In the genomic region with DNA sequence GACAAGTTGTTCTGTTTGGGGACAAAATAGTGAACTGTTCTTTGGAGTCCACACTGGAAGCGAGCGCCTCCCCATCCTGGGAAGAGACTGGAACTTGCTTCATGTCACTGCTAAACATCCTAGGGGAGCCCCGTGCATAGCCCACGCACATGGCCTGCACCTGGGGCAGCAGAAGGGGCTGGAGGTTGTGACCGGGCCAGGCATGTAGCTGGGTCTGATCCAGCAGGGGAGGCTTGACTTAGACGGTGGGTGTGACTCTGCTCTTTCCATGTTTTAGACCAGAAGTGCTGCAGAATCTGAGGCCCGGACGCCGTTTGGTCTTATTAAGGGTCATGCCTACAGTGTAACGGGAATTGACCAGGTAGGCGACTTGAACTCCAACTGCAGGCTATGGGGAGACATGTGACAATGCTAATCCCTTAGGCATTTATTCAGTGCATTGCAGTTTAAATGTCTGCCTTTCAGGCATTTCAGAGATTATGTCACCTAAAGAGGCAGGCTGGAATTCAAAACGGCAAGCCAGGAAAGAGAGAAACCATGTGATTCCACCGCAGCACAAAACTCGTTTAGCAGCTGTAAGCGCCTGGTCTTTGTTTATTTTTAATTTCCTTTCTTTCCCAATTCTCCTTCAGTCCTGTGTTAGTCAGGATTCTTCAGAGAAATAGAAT, we compare ENCODE assay signal across 19 cellular contexts. TPM values are rescaled to one million over a fixed set of nuclear protein-coding genes. Genes with fewer than 3 reads are reported as not detected.
A peak's percentile ranks its signal among the peaks of the same experiment; 100 is the strongest.
DNase-seq lines count a peak whose midpoint lies in the region; ATAC-seq and TF ChIP-seq lines count a peak whose summit lies in the region.
"Had no signal": no experiment of that assay in that cellular context is flagged by ENCODE, and none has a peak within 500 bp of the region (broad histone marks: within the 10 kb centered on the region; RNA-seq: fewer than 3 reads in every experiment).

No MANE protein-coding gene starts in this region.

- peak overlapping the region; percentile 26 for H3K4me2 ChIP-seq in parathyroid adenoma (ENCODE audit: low read length)

- H3K9ac ChIP-seq in parathyroid adenoma: no peak overlapping the region

- no peaks in the 10 kb centered on the region for H3K36me3 ChIP-seq in parathyroid adenoma (ENCODE audit: control insufficient read depth, insufficient read depth, low read length)
- H3K36me3 ChIP-seq: neutrophil had no signal

- H3K4me1 ChIP-seq in parathyroid adenoma: peaks cover 4% of the 10 kb centered on the region

- TF ChIP-seq CTCF in VCaP (conservative IDR thresholded peaks at IDR 0.05) (no peak), fibroblast of villous mesenchyme (IDR thresholded peaks at IDR 0.05; ENCODE audit: insufficient read depth, low read depth, low read length) (no peak), parathyroid adenoma (IDR thresholded peaks at IDR 0.05) (no peak)

- H3K27me3 ChIP-seq in parathyroid adenoma (ENCODE audit: control insufficient read depth, insufficient read depth, low read length): no peaks in the 10 kb centered on the region

- peak overlapping the region; percentile 73 for H2AFZ ChIP-seq in parathyroid adenoma

- H3K27ac ChIP-seq in VCaP (peak overlapping the region; percentile 61), parathyroid adenoma (peak overlapping the region; percentile 49)
- H3K27ac ChIP-seq: neutrophil had no signal

- H3K79me2 ChIP-seq in parathyroid adenoma: no peaks in the 10 kb centered on the region

- H3K4me3 ChIP-seq in fibroblast of villous mesenchyme (ENCODE audit: low read depth, low read length) (no peak overlapping the region), parathyroid adenoma (ENCODE audit: low read depth, low read length) (no peak overlapping the region)

- DNase-seq in EH (ENCODE audit: low read depth): peak; percentile 86
- DNase-seq in fibroblast of villous mesenchyme (ENCODE audit: low read depth): peak; percentile 85
- no peak for DNase-seq in NCI-H2029 treated with DMSO at 0.1 percent for 48 hours (lab: John Stamatoyannopoulos, UW)
- DNase-seq in cerebellar cortex (ENCODE audit: low spot score): no peak
- DNase-seq: activated CD4-positive, alpha-beta T cell treated with anti-CD3 and anti-CD28 coated beads, Interleukin-2, amount 10 ng/mL, durations not matched to agents 24 days and 14 days; C1 segment of cervical spinal cord; Karpas-422; kidney glomerular epithelial cell; NCI-H2081 treated with DMSO at 0.1 percent for 48 hours; T-helper 1 cell had no signal

- no peaks in the 10 kb centered on the region for H3K9me3 ChIP-seq in parathyroid adenoma (ENCODE audit: control insufficient read depth, low read length)
- H3K9me3 ChIP-seq: neutrophil had no signal

- ATAC-seq in GM19023 (IDR thresholded peaks at IDR 0.05; ENCODE audit: unreplicated experiment) (no peak), GM21576 (IDR thresholded peaks at IDR 0.05; ENCODE audit: unreplicated experiment) (no peak)
- ATAC-seq: activated T-helper 17 cell treated with anti-CD3 and anti-CD28 coated beads, Interleukin-2, amount 50 U/mL, for 72 hours; stimulated activated effector memory CD8-positive, alpha-beta T cell treated with anti-CD3 and anti-CD28 coated beads, Interleukin-12 subunit alpha, Interleukin-12 subunit beta, amount 100 ng/mL, for 72 hours had no signal

RNA-seq across cellular contexts. Expression of a gene that starts 21.8 kb away (rescaled TPM):
- not detected in 2 replicates for total RNA-seq in fibroblast of villous mesenchyme
- total RNA-seq: activated CD4-positive, alpha-beta T cell treated with anti-CD3 and anti-CD28 coated beads, Interleukin-2, amount 10 ng/mL, durations not matched to agents 24 days and 14 days; activated T-helper 17 cell treated with anti-CD3 and anti-CD28 coated beads, Interleukin-2, amount 50 U/mL, for 72 hours; chondrocyte; glomerular endothelial cell had no signal

RNA-seq across cellular contexts. Expression of a gene that starts 55.1 kb away (rescaled TPM):
- 0.32 TPM in 1 of 2 replicates, not detected in the other for total RNA-seq in fibroblast of villous mesenchyme
- total RNA-seq: activated CD4-positive, alpha-beta T cell treated with anti-CD3 and anti-CD28 coated beads, Interleukin-2, amount 10 ng/mL, durations not matched to agents 24 days and 14 days; activated T-helper 17 cell treated with anti-CD3 and anti-CD28 coated beads, Interleukin-2, amount 50 U/mL, for 72 hours; glomerular endothelial cell had no signal

Comparison
In these comparisons a context has a peak if more than half of its experiments do, and no peak if none do; other contexts are left out.
1. DNase-seq: peak in EH (single experiment) and fibroblast of villous mesenchyme (single experiment); none in NCI-H2029 treated with DMSO at 0.1 percent for 48 hours (single experiment) and cerebellar cortex (single experiment).